ENCODE assay signal across 8 cellular contexts in genomic region chr7:24756989-24757798, GRCh38. TPM values are rescaled to one million over a fixed set of nuclear protein-coding genes. Genes with fewer than 3 reads are reported as not detected.
A peak's percentile ranks its signal among the peaks of the same experiment; 100 is the strongest.
DNase-seq lines count a peak whose midpoint lies in the region; ATAC-seq and TF ChIP-seq lines count a peak whose summit lies in the region.

GSDME (minus strand) TSS chr7:24757464; CDS start chr7:24749774, 7,690 bp downstream.

- H3K27me3 ChIP-seq in HUES6 (ENCODE audit: control insufficient read depth, insufficient read depth, low read length) (peaks cover 45% of the 10 kb centered on the region), ectodermal cell (ENCODE audit: control insufficient read depth, insufficient read depth, low read length, poor library complexity, severe bottlenecking) (peaks cover 41% of the 10 kb centered on the region), liver (ENCODE audit: control insufficient read depth in 4 of 4, insufficient read depth in 4 of 4, low read length in 3 of 4) (no peaks in the 10 kb centered on the region)

- H3K9ac ChIP-seq in HUES6 (ENCODE audit: low read length) (peak within 1 kb of the TSS; percentile 45), liver (ENCODE audit: low read depth in 1 of 2, low read length in 2 of 2) (peak within 1 kb of the TSS; percentile 24 to 59)

- TF ChIP-seq CTCF in liver (IDR thresholded peaks at IDR 0.05; ENCODE audit: low read depth, low read length, missing input control): no peak

- TF ChIP-seq RAD21 in liver (IDR thresholded peaks at IDR 0.05): no peak

- H3K4me1 ChIP-seq in HUES6 (ENCODE audit: control insufficient read depth, insufficient read depth, low read length): peaks cover 6% of the 10 kb centered on the region; the same call in 1 of the 2 replicates
- no peaks in the 10 kb centered on the region for H3K4me1 ChIP-seq in ectodermal cell (ENCODE audit: control insufficient read depth, insufficient read depth, low read length)
- peaks cover 0 to 12% (median 7%) of the 10 kb centered on the region in 4 donors for H3K4me1 ChIP-seq in liver (ENCODE audit: control insufficient read depth in 4 of 4, insufficient read depth in 4 of 4, low read length in 3 of 4)

- H3K9me3 ChIP-seq in HUES6 (ENCODE audit: control insufficient read depth, insufficient read depth, low read depth, low read length): peaks cover 3% of the 10 kb centered on the region; the same call in 1 of the 2 replicates
- H3K9me3 ChIP-seq in ectodermal cell (ENCODE audit: control insufficient read depth, low read length): no peaks in the 10 kb centered on the region
- no peaks in the 10 kb centered on the region for H3K9me3 ChIP-seq in liver (ENCODE audit: control insufficient read depth in 4 of 4, low read length in 3 of 4)

- no peaks in the 10 kb centered on the region for H3K36me3 ChIP-seq in HUES6 (ENCODE audit: control insufficient read depth, insufficient read depth, low read length)
- no peaks in the 10 kb centered on the region for H3K36me3 ChIP-seq in ectodermal cell (ENCODE audit: control insufficient read depth, insufficient read depth, low read length)
- H3K36me3 ChIP-seq in liver (ENCODE audit: control insufficient read depth in 4 of 4, insufficient read depth in 3 of 4, low read depth in 1 of 4, low read length in 3 of 4): no peaks in the 10 kb centered on the region

- WGBS in ectodermal cell, 2 experiments: 0 to 1% methylated on average over 89 of the region's 89 CpGs
- whole genome bisulfite sequencing in liver: under 1% methylated on average over 89 of the region's 89 CpGs

- DNase-seq in ELF-1 (ENCODE audit: low read depth, low spot score): peak; percentile 63
- peak; percentile 31 for DNase-seq in activated CD4-positive, CD25-positive, alpha-beta regulatory T cell treated with anti-CD3 and anti-CD28 coated beads, Interleukin-2, amount 50 U/mL, for 72 hours
- peak; percentile 13 for DNase-seq in stimulated activated CD8-positive, alpha-beta memory T cell treated with anti-CD3 and anti-CD28 coated beads, Interleukin-15, amount 100 ng/mL, for 24 hours (ENCODE audit: low read depth)

- H3K4me3 ChIP-seq in HUES6 (ENCODE audit: low read depth, low read length) (peak within 1 kb of the TSS; percentile 81), ectodermal cell (ENCODE audit: insufficient read depth, low read depth, low read length) (peak within 1 kb of the TSS; percentile 58), liver (ENCODE audit: low read depth in 1 of 3, low read length in 3 of 3) (peak within 1 kb of the TSS; percentile 76 to 93 (median 83))

- ATAC-seq in GM21447 (IDR thresholded peaks at IDR 0.05; ENCODE audit: unreplicated experiment): peak; percentile 45
- no peak for ATAC-seq in GM18517 (IDR thresholded peaks at IDR 0.05; ENCODE audit: unreplicated experiment)

- H3K27ac ChIP-seq in HUES6 (ENCODE audit: low read depth, low read length): no peak within 1 kb of the TSS
- no peak within 1 kb of the TSS for H3K27ac ChIP-seq in ectodermal cell (ENCODE audit: insufficient read depth, low read depth, low read length, poor library complexity, severe bottlenecking)
- peak within 1 kb of the TSS; percentile 58 to 61 for H3K27ac ChIP-seq in liver (ENCODE audit: low read depth in 1 of 2, low read length in 2 of 2)

TF ChIP-seq in liver, 16 proteins besides CTCF, POLR2A, EP300 and RAD21:
- TF ChIP-seq TAF1 (conservative IDR thresholded peaks at IDR 0.05) (peak; percentile 49), YY1 (IDR thresholded peaks at IDR 0.05) (peak; percentile 17), HNF4A (conservative IDR thresholded peaks at IDR 0.05) (peak; percentile 39 to 50), GABPA (IDR thresholded peaks at IDR 0.05 in 1 of 2, conservative IDR thresholded peaks at IDR 0.05 in 1 of 2) (no peak)
- TF ChIP-seq, protein P1, sequence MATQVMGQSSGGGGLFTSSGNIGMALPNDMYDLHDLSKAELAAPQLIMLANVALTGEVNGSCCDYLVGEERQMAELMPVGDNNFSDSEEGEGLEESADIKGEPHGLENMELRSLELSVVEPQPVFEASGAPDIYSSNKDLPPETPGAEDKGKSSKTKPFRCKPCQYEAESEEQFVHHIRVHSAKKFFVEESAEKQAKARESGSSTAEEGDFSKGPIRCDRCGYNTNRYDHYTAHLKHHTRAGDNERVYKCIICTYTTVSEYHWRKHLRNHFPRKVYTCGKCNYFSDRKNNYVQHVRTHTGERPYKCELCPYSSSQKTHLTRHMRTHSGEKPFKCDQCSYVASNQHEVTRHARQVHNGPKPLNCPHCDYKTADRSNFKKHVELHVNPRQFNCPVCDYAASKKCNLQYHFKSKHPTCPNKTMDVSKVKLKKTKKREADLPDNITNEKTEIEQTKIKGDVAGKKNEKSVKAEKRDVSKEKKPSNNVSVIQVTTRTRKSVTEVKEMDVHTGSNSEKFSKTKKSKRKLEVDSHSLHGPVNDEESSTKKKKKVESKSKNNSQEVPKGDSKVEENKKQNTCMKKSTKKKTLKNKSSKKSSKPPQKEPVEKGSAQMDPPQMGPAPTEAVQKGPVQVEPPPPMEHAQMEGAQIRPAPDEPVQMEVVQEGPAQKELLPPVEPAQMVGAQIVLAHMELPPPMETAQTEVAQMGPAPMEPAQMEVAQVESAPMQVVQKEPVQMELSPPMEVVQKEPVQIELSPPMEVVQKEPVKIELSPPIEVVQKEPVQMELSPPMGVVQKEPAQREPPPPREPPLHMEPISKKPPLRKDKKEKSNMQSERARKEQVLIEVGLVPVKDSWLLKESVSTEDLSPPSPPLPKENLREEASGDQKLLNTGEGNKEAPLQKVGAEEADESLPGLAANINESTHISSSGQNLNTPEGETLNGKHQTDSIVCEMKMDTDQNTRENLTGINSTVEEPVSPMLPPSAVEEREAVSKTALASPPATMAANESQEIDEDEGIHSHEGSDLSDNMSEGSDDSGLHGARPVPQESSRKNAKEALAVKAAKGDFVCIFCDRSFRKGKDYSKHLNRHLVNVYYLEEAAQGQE (IDR thresholded peaks at IDR 0.05): peak; percentile 53

RNA-seq across cellular contexts. Expression of gene GSDME, which starts in this region (rescaled TPM):
- 13.5 TPM for polyA plus RNA-seq in ectodermal cell (2013, experiment 1 of 4)
- 15.6 TPM for polyA plus RNA-seq in ectodermal cell (2013, experiment 2 of 4)
- polyA plus RNA-seq in ectodermal cell (2013, experiment 3 of 4): 14.8 TPM
- 14.4 TPM for polyA plus RNA-seq in ectodermal cell (2013, experiment 4 of 4)
- total RNA-seq in liver: 1 to 10 TPM; 3.2 to 4.0 TPM
- polyA plus RNA-seq in liver: 1 to 10 TPM; 3.6 to 3.7 TPM

Comparison
In these comparisons a context has a peak if more than half of its experiments do, and no peak if none do; other contexts are left out.
1. DNase-seq: peak in every context shown above with its lines; median percentile 63 in ELF-1; 31 in activated CD4-positive, CD25-positive, alpha-beta regulatory T cell treated with anti-CD3 and anti-CD28 coated beads, Interleukin-2, amount 50 U/mL, for 72 hours; 13 in stimulated activated CD8-positive, alpha-beta memory T cell treated with anti-CD3 and anti-CD28 coated beads, Interleukin-15, amount 100 ng/mL, for 24 hours.
2. H3K27ac ChIP-seq: peak in liver (2 of 2); none in HUES6 (single experiment) and ectodermal cell (single experiment).
3. Peak in every context shown above with its lines, with median percentiles within 50 percentile points of each other: H3K4me3 ChIP-seq.